30 cellular contexts compared by ENCODE assay signal in the genomic region with DNA sequence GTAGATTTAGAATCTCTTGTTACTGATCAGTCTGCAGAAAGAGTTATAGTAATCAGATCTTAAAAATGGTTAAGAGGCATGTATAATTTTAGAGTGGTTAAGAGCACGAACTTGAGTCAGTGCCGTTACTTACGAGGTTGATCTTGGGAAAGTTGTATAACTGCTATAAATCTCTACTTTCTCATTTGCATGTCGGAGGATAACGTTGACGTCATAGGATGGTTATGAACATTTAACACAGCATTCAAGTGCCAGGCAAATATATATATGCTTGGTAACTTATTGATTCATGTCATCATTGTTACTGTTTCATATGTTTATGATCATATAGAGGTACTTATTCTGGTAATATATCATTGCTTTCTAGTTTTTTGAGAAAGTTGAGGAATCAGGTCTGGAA.
"Had no signal": no experiment of that assay in that cellular context is flagged by ENCODE, and none has a peak within 500 bp of the region (broad histone marks: within the 10 kb centered on the region; RNA-seq: fewer than 3 reads in every experiment).

No MANE protein-coding gene starts in this region.

- H3K9me3 ChIP-seq: left lung, lower lobe of right lung, neutrophil, ovary, right atrium auricular region, stomach, testis, thyroid gland, transverse colon, upper lobe of left lung had no signal

- H3K4me1 ChIP-seq: left lung, right atrium auricular region, stomach, transverse colon, upper lobe of left lung had no signal

- H3K27me3 ChIP-seq: left lung, neutrophil, ovary, right atrium auricular region, stomach, testis, thyroid gland, transverse colon, upper lobe of left lung had no signal

- ATAC-seq: left colon; lower lobe of right lung; naive thymus-derived CD8-positive, alpha-beta T cell; sciatic nerve; stimulated activated naive B cell treated with anti-CD40 and anti-IgM and Interleukin-4, amounts not matched to agents 10 μg/mL and 1 μg/mL and 100 μg/mL, for 72 hours; stimulated activated naive CD8-positive, alpha-beta T cell treated with anti-CD3 and anti-CD28 coated beads, Interleukin-15, Interleukin-2, amounts not matched to agents 100 U/mL and 50 U/mL, for 24 hours had no signal

- H3K9ac ChIP-seq: neural progenitor cell had no signal

- H3K27me3 Mint-ChIP-seq: progenitor cell of endocrine pancreas; stimulated activated naive B cell treated with anti-CD40 and anti-IgM and Interleukin-4, amounts not matched to agents 10 μg/mL and 1 μg/mL and 100 μg/mL, for 72 hours had no signal

- H3K36me3 ChIP-seq: left lung, neural progenitor cell, neutrophil, ovary, right atrium auricular region, thyroid gland, transverse colon had no signal

- H3K4me3 Mint-ChIP-seq: immature natural killer cell; naive thymus-derived CD8-positive, alpha-beta T cell; nephron progenitor cell; neural progenitor cell; stimulated activated naive B cell treated with anti-CD40 and anti-IgM and Interleukin-4, amounts not matched to agents 10 μg/mL and 1 μg/mL and 100 μg/mL, for 72 hours had no signal

- H3K4me2 ChIP-seq: neural progenitor cell had no signal

- H3K36me3 Mint-ChIP-seq: immature natural killer cell; naive thymus-derived CD8-positive, alpha-beta T cell; stimulated activated naive B cell treated with anti-CD40 and anti-IgM and Interleukin-4, amounts not matched to agents 10 μg/mL and 1 μg/mL and 100 μg/mL, for 72 hours had no signal

- H3K4me1 Mint-ChIP-seq: immature natural killer cell; naive thymus-derived CD8-positive, alpha-beta T cell; stimulated activated naive B cell treated with anti-CD40 and anti-IgM and Interleukin-4, amounts not matched to agents 10 μg/mL and 1 μg/mL and 100 μg/mL, for 72 hours had no signal

- H3K27ac ChIP-seq: lower lobe of right lung, neural progenitor cell, neutrophil, ovary, right atrium auricular region, stomach, testis, thyroid gland, upper lobe of left lung had no signal

- H2AFZ ChIP-seq: neural progenitor cell had no signal

- H3K4me3 ChIP-seq: left lung, lower lobe of right lung, neural progenitor cell, ovary, right atrium auricular region, skin epidermis, stomach, testis, thyroid gland, transverse colon, upper lobe of left lung had no signal

- FAIRE-seq: islet of Langerhans, kidney had no signal

- DNase-seq: head of caudate nucleus; hypothalamus; immature natural killer cell; kidney; left colon; left lung; lower lobe of right lung; mammary epithelial cell; naive thymus-derived CD8-positive, alpha-beta T cell; nephron progenitor cell; occipital lobe; ovary; stimulated activated CD4-positive, alpha-beta T cell treated with anti-CD3 and anti-CD28 coated beads, Interleukin-12 subunit alpha, Interleukin-12 subunit beta, amount 100 ng/mL, for 4 hours; stimulated activated CD4-positive, alpha-beta T cell treated with anti-CD3 and anti-CD28 coated beads, Interleukin-15, amount 100 ng/mL, for 24 hours; stimulated activated CD4-positive, alpha-beta T cell treated with anti-CD3 and anti-CD28 coated beads, Interleukin-2, amount 100 ng/mL, for 24 hours; stimulated activated CD4-positive, alpha-beta T cell treated with anti-CD3 and anti-CD28 coated beads, Interleukin-4, amount 100 ng/mL, for 1 hour; stimulated activated naive B cell treated with anti-CD40 and anti-IgM and Interleukin-4, amounts not matched to agents 10 μg/mL and 1 μg/mL and 100 μg/mL, for 72 hours; stimulated activated naive CD8-positive, alpha-beta T cell treated with anti-CD3 and anti-CD28 coated beads, Interleukin-15, Interleukin-2, amounts not matched to agents 100 U/mL and 50 U/mL, for 24 hours; stomach; testis; thyroid gland; transverse colon; upper lobe of left lung had no signal

- H3K27ac Mint-ChIP-seq: immature natural killer cell; naive thymus-derived CD8-positive, alpha-beta T cell; neural progenitor cell; progenitor cell of endocrine pancreas; stimulated activated naive B cell treated with anti-CD40 and anti-IgM and Interleukin-4, amounts not matched to agents 10 μg/mL and 1 μg/mL and 100 μg/mL, for 72 hours had no signal

- H3K9me3 Mint-ChIP-seq: nephron progenitor cell, neural progenitor cell had no signal
